In the genomic region with DNA sequence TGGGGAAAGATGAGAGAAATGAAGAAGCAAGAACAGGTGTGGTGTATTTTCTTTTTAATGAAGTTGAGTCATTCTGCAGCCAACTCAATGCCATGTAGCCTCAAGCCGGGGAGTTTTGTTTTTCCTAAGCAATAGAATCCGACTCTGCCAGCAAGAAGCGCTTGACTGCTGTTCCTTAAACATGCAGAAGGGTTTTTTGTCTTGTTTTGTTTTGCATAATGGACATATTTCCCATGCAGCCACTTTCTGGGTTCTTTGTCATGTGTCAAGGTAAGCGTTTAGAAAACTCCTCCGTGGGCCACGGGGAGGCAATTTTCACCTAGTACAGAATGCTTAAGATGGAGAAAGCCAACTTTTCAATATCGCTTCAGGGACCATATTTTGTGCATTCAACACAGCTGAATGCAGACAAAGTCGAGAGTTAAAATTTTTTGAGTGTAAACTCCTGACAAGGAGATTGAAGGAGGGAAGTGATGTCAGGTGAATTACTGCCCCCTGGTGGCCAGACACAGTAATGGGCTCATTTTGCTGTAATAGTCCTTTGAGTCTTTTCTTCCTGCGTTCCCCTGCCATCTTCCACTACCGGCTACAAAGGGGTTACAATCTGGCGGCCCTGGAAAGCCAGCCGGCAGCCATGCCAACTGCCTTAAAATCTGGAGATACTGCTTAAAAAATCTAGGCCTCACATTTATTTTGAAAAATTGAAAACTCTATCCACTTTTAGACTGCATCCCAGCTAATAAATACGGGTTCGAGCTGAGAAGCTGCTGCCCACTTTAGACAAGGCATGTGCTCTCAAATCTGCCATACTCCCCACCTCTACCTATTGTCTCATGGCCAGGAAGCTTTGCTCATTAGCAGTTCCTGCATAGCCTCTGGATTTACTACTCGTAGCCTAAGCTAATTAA, we compare ENCODE assay signal across 8 cellular contexts. TPM values are rescaled to one million over a fixed set of nuclear protein-coding genes. Genes with fewer than 3 reads are reported as not detected.
DNase-seq lines count a peak whose midpoint lies in the region; ATAC-seq, FAIRE-seq and TF ChIP-seq lines count a peak whose summit lies in the region.

No MANE protein-coding gene starts in this region.

- H3K27me3 ChIP-seq in astrocyte (ENCODE audit: insufficient read depth, low read length) (no peaks in the 10 kb centered on the region), iPS-18a (ENCODE audit: control insufficient read depth, insufficient read depth, low read length) (no peaks in the 10 kb centered on the region), smooth muscle cell (ENCODE audit: low read depth) (no peaks in the 10 kb centered on the region)

- H3K27ac ChIP-seq in astrocyte (ENCODE audit: low read depth, low read length) (no peak overlapping the region), iPS-18a (ENCODE audit: low read length) (no peak overlapping the region), smooth muscle cell (ENCODE audit: low read depth) (no peak overlapping the region)

- H3K4me1 ChIP-seq in astrocyte (ENCODE audit: insufficient read depth, low read length) (peaks cover 10% of the 10 kb centered on the region), iPS-18a (ENCODE audit: control insufficient read depth, low read depth, low read length) (peaks cover 3% of the 10 kb centered on the region), smooth muscle cell (ENCODE audit: low read depth) (peaks cover 14% of the 10 kb centered on the region)

- peak overlapping the region; percentile 62 for H3K4me2 ChIP-seq in astrocyte (ENCODE audit: low read length)
- H3K4me2 ChIP-seq in smooth muscle cell = peak overlapping the region; percentile 41

- 32% methylated on average over 15 of the region's 15 CpGs for WGBS in smooth muscle cell (ENCODE audit: low lambda C conversion rate)

- peaks cover 4% of the 10 kb centered on the region for H3K36me3 Mint-ChIP-seq in astrocyte (ENCODE audit: low read depth, unreplicated experiment)

- H3K4me3 ChIP-seq in astrocyte (ENCODE audit: insufficient read depth, low read depth, low read length) (no peak overlapping the region), iPS-18a (ENCODE audit: low read length) (peak overlapping the region; percentile 37), smooth muscle cell (no peak overlapping the region)

- H4K20me1 ChIP-seq in astrocyte (ENCODE audit: insufficient read depth, low read length) (peaks cover 6% of the 10 kb centered on the region), smooth muscle cell (ENCODE audit: low read depth) (no peaks in the 10 kb centered on the region)

- DNase-seq in A172 (ENCODE audit: low spot score) = peak; percentile 75
- peak; percentile 38 for DNase-seq in NCI-H128 (lab: John Stamatoyannopoulos, UW; ENCODE audit: unreplicated experiment)
- DNase-seq in T-helper 22 cell (ENCODE audit: low read depth) = peak; percentile 50
- peak; percentile 26 for DNase-seq in astrocyte (ENCODE audit: low read depth)
- peak; percentile 32 for DNase-seq in smooth muscle cell (lab: John Stamatoyannopoulos, UW; ENCODE audit: unreplicated experiment)

- H3K36me3 ChIP-seq in astrocyte (ENCODE audit: insufficient read depth, low read length) = no peaks in the 10 kb centered on the region
- H3K36me3 ChIP-seq in iPS-18a (ENCODE audit: control insufficient read depth, low read depth, low read length) = no peaks in the 10 kb centered on the region
- no peaks in the 10 kb centered on the region for H3K36me3 ChIP-seq in smooth muscle cell (ENCODE audit: low read depth)

- no peaks in the 10 kb centered on the region for H3F3A ChIP-seq in smooth muscle cell (ENCODE audit: low read depth)

- H3K27me3 Mint-ChIP-seq in astrocyte (ENCODE audit: low read depth, unreplicated experiment) = no peaks in the 10 kb centered on the region

- H3K9me3 ChIP-seq in astrocyte (ENCODE audit: insufficient read depth, low read depth, low read length) = no peaks in the 10 kb centered on the region
- no peaks in the 10 kb centered on the region for H3K9me3 ChIP-seq in iPS-18a (ENCODE audit: control insufficient read depth, low read depth, low read length)
- H3K9me3 ChIP-seq in smooth muscle cell (replicated peaks; ENCODE audit: low read depth) = no peaks in the 10 kb centered on the region

- H3K4me1 Mint-ChIP-seq in astrocyte (ENCODE audit: low read depth, unreplicated experiment) = no peaks in the 10 kb centered on the region

- TF ChIP-seq CTCF in GM12874 (IDR thresholded peaks at IDR 0.05; ENCODE audit: insufficient read depth, low read depth, low read length) = peak; percentile 80
- peak; percentile 94 for TF ChIP-seq CTCF in astrocyte (IDR thresholded peaks at IDR 0.05; ENCODE audit: insufficient read depth, low read depth, low read length)
- peak; percentile 83 for TF ChIP-seq CTCF in smooth muscle cell (IDR thresholded peaks at IDR 0.05; ENCODE audit: borderline replicate concordance, insufficient read depth, poor library complexity, severe bottlenecking)

- no peak for FAIRE-seq in astrocyte (lab: Jason Lieb, UNC)

- peaks cover 9% of the 10 kb centered on the region for H3K79me2 ChIP-seq in astrocyte (ENCODE audit: insufficient read depth, low read length)
- no peaks in the 10 kb centered on the region for H3K79me2 ChIP-seq in smooth muscle cell (ENCODE audit: low read depth)

- ATAC-seq in HG02571 (IDR thresholded peaks at IDR 0.05; ENCODE audit: unreplicated experiment) = no peak

- H3K9ac ChIP-seq in astrocyte (ENCODE audit: low read length) = peak overlapping the region; percentile 13
- no peak overlapping the region for H3K9ac ChIP-seq in iPS-18a (ENCODE audit: low read length)
- no peak overlapping the region for H3K9ac ChIP-seq in smooth muscle cell (ENCODE audit: low read depth)

- no peak overlapping the region for H2AFZ ChIP-seq in astrocyte (ENCODE audit: low read depth, low read length)
- H2AFZ ChIP-seq in smooth muscle cell (ENCODE audit: low read depth) = no peak overlapping the region

- H3K9me3 Mint-ChIP-seq in astrocyte (ENCODE audit: unreplicated experiment) = no peaks in the 10 kb centered on the region

- H3K27ac Mint-ChIP-seq in astrocyte (ENCODE audit: unreplicated experiment) = no peak overlapping the region

- no peak overlapping the region for H3K4me3 Mint-ChIP-seq in astrocyte (ENCODE audit: unreplicated experiment)

RNA-seq across cellular contexts. Expression of a gene that starts 3.2 kb away (rescaled TPM):
- total RNA-seq in A172 (2014; rRNA removed; shearing (Covaris generic)) = 9.1 and 9.3 TPM in 2 replicates
- total RNA-seq in astrocyte (3.5 and 4.7 TPM in 2 replicates), smooth muscle cell (6.8 and 7.3 TPM in 2 replicates)
- 5.1 and 7.5 TPM in 2 replicates for polyA plus RNA-seq in smooth muscle cell

RNA-seq across cellular contexts. Expression of a gene that starts 49.1 kb away (rescaled TPM):
- 65.9 and 86.6 TPM in 2 replicates for total RNA-seq in A172 (2014; rRNA removed; shearing (Covaris generic))
- 39.9 and 48.4 TPM in 2 replicates for total RNA-seq in astrocyte
- 64.3 and 94.5 TPM in 2 replicates for total RNA-seq in smooth muscle cell
- 22.7 and 27.2 TPM in 2 replicates for polyA plus RNA-seq in smooth muscle cell

RNA-seq across cellular contexts. Expression of a gene that starts 50.5 kb away (rescaled TPM):
- total RNA-seq in A172 (2014; rRNA removed; shearing (Covaris generic)) = 112 and 137 TPM in 2 replicates
- total RNA-seq in astrocyte (121 and 124 TPM in 2 replicates), smooth muscle cell (134 and 138 TPM in 2 replicates)
- polyA plus RNA-seq in smooth muscle cell = 140 and 154 TPM in 2 replicates
